In the genomic region with DNA sequence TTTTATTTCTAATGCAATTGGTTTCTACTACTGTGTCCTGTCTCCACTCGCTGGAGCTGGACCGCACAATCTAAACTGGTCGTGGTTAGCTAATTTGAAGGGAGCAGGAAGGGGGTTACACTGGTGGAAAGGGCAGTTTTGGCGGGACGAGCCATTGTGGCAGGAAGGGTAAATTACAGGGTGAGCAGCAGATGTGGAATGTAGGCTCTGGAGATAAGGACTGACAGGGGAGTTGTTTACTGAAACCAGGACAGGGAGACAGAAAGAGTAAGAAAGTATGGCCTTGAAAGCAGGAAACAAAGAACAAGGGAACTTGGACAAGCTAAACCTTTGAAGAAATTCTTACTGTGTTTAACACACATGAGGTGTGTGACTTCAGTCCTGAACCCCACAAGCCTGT, we compare ENCODE assay signal across 30 cellular contexts.
"Had no signal": no experiment of that assay in that cellular context is flagged by ENCODE, and none has a peak within 500 bp of the region (broad histone marks: within the 10 kb centered on the region; RNA-seq: fewer than 3 reads in every experiment).

No MANE protein-coding gene starts in this region.

- H3K4me3 ChIP-seq: adrenal gland, breast epithelium, MG63, SK-N-MC had no signal

- H3K27ac ChIP-seq: adrenal gland, breast epithelium, SK-N-MC, VCaP had no signal

- ATAC-seq: activated CD4-positive, alpha-beta T cell treated with anti-CD3 and anti-CD28 coated beads for 36 hours; activated CD8-positive, alpha-beta T cell treated with anti-CD3 and anti-CD28 coated beads for 36 hours; activated T-cell treated with anti-CD3 and anti-CD28 coated beads, Interleukin-2, amount 50 U/mL, for 72 hours; Panc1; Right ventricle myocardium inferior; T-cell had no signal

- H3K9me3 ChIP-seq: adrenal gland, breast epithelium, MG63 had no signal

- H3K36me3 ChIP-seq: adrenal gland, breast epithelium, MG63 had no signal

- H3K27me3 ChIP-seq: adrenal gland, breast epithelium, MG63 had no signal

- H3K4me1 ChIP-seq: adrenal gland, breast epithelium had no signal

- DNase-seq: activated CD4-positive, alpha-beta T cell treated with anti-CD3 and anti-CD28 coated beads for 36 hours; activated CD4-positive, alpha-beta T cell treated with anti-CD3 and anti-CD28 coated beads, Interleukin-2, amount 50 U/mL, for 1 hour; activated CD8-positive, alpha-beta memory T cell treated with anti-CD3 and anti-CD28 coated beads, Interleukin-2, amount 50 U/mL, for 4 hours; activated CD8-positive, alpha-beta T cell treated with anti-CD3 and anti-CD28 coated beads for 36 hours; activated gamma-delta T cell treated with Interleukin-2 at 50 U/mL for 16 hours; activated naive CD4-positive, alpha-beta T cell treated with anti-CD3 and anti-CD28 coated beads, Interleukin-2, amount 10 ng/mL, durations not matched to agents 7 days and 5 days; activated naive CD8-positive, alpha-beta T cell treated with anti-CD3 and anti-CD28 coated beads for 36 hours; activated T-cell treated with anti-CD3 and anti-CD28 coated beads, Interleukin-2, amount 50 U/mL, for 72 hours; adrenal gland; aorta; central memory CD4-positive, alpha-beta T cell; MG63; MV-4-11; NCI-H1092 treated with DMSO at 0.1 percent for 48 hours; NCI-H1436; NCI-H1694 treated with DMSO at 0.1 percent for 48 hours; NCI-H2081; NCI-H510A treated with DMSO at 0.1 percent for 48 hours; NCI-H69; NK-92 treated with Interleukin-12 subunit alpha and Interleukin-12 subunit beta, amount 100 ng/mL, for 24 hours; OCI-M1; RPMI8226; T-cell; T-helper 2 cell; T1000 had no signal
